11 cellular contexts compared by ENCODE assay signal in genomic region chr12:57852195-57852594, GRCh38. TPM values are rescaled to one million over a fixed set of nuclear protein-coding genes. Genes with fewer than 3 reads are reported as not detected.
DNase-seq lines count a peak whose midpoint lies in the region; ATAC-seq, FAIRE-seq and TF ChIP-seq lines count a peak whose summit lies in the region.
"Had no signal": no experiment of that assay in that cellular context is flagged by ENCODE, and none has a peak within 500 bp of the region (broad histone marks: within the 10 kb centered on the region; RNA-seq: fewer than 3 reads in every experiment).

No MANE protein-coding gene starts in this region.

- H3K23me2 ChIP-seq in H1 (ENCODE audit: low read depth, low read length) = peaks cover 8% of the 10 kb centered on the region; the same call in 1 of the 2 replicates

- WGBS in H1 (ENCODE audit: extremely low coverage in 1 of 2, insufficient coverage in 1 of 2, insufficient read length in 1 of 2, insufficient replicate concordance in 2 of 2, low coverage in 1 of 2, low lambda C conversion rate in 2 of 2, missing lambda C conversion rate in 1 of 2), 2 experiments = 21% methylated on average over 11 of the region's 11 CpGs; no CpG with 5 or more reads in 1 of the 2 experiments

- POLR2A ChIA-PET in H1 (lab: Charles Lee; ENCODE audit: partially characterized antibody) = interaction anchor here (0.8 to 29.9 kb wide), 9 partner anchors 3 to 80 kb away, joined by 3 to 722 read pairs (median 4); partner anchors contain the start of genes AVIL, CTDSP2, EEF1AKMT3 and METTL1

- peak overlapping the region; percentile 59 for H3K27ac Mint-ChIP-seq in stimulated activated naive B cell treated with anti-CD40 and anti-IgM and Interleukin-4, amounts not matched to agents 10 μg/mL and 1 μg/mL and 100 μg/mL, for 72 hours
- H3K27ac Mint-ChIP-seq: activated B cell treated with CpG ODN at 0.5 μM for 24 hours had no signal

- H3K9me3 ChIP-seq in SJCRH30 (replicated peaks) = peaks cover 14% of the 10 kb centered on the region
- no peaks in the 10 kb centered on the region for H3K9me3 ChIP-seq in H1 (ENCODE audit: insufficient read depth in 2 of 2, low read depth in 1 of 2, low read length in 1 of 2)
- no peaks in the 10 kb centered on the region for H3K9me3 ChIP-seq in lower lobe of right lung

- no peaks in the 10 kb centered on the region for H3K79me2 ChIP-seq in H1 (ENCODE audit: control insufficient read depth in 1 of 2, insufficient read depth in 2 of 2, low read length in 2 of 2)

- peak overlapping the region; percentile 64 for H2BK5ac ChIP-seq in H1 (ENCODE audit: low read depth, low read length)

- CTCF ChIA-PET in H1 (lab: Charles Lee; ENCODE audit: partially characterized antibody) = interaction anchor here (0.8 to 6.0 kb wide), 14 partner anchors 8 to 95 kb away, joined by 3 to 58 read pairs (median 8); no protein-coding TSS in a partner anchor

- no peak for TF ChIP-seq POLR2A in H1 (IDR thresholded peaks at IDR 0.05; ENCODE audit: control extremely low read depth in 1 of 2, low read depth in 2 of 2, low read length in 2 of 2)

- H2AFZ ChIP-seq in H1 (ENCODE audit: low read length) = peak overlapping the region; percentile 47; the same call in 1 of the 2 replicates

- ATAC-seq in lower lobe of right lung (peak; percentile 18 to 39), GM21825 (IDR thresholded peaks at IDR 0.05; ENCODE audit: unreplicated experiment) (no peak), GM18870 (IDR thresholded peaks at IDR 0.05; ENCODE audit: unreplicated experiment) (no peak), HG03175 (IDR thresholded peaks at IDR 0.05; ENCODE audit: unreplicated experiment) (no peak)
- no peak for ATAC-seq in stimulated activated naive B cell treated with anti-CD40 and anti-IgM and Interleukin-4, amounts not matched to agents 10 μg/mL and 1 μg/mL and 100 μg/mL, for 72 hours (replicated peaks)
- ATAC-seq in activated CD4-positive, CD25-positive, alpha-beta regulatory T cell treated with anti-CD3 and anti-CD28 coated beads, Interleukin-2, amount 50 U/mL, for 24 hours = no peak

- no peak for TF ChIP-seq RAD21 in H1 (IDR thresholded peaks at IDR 0.05 in 1 of 2, conservative IDR thresholded peaks at IDR 0.05 in 1 of 2; ENCODE audit: low read depth in 2 of 2, low read length in 2 of 2)

- peak overlapping the region; percentile 76 for H3K4ac ChIP-seq in H1 (replicated peaks; ENCODE audit: insufficient read length, low read depth, low read length)

- H3K9ac ChIP-seq in H1 (replicated peaks in 1 of 4; ENCODE audit: extremely low read depth in 1 of 4, low read depth in 3 of 4, low read length in 3 of 4) = peak overlapping the region in 1 of 4 experiments; percentile 9; a peak in 2 of 7 replicates

- FAIRE-seq in H1 (lab: Jason Lieb, UNC) = no peak
- FAIRE-seq: HTR-8/SVneo had no signal

- H3K14ac ChIP-seq in H1 (ENCODE audit: insufficient read length) = no peak overlapping the region

- H3K4me2 ChIP-seq in H1 (ENCODE audit: insufficient read depth in 1 of 2, low read depth in 2 of 2, low read length in 2 of 2) = peak overlapping the region; percentile 74 to 81

- H3K4me3 Mint-ChIP-seq in stimulated activated naive B cell treated with anti-CD40 and anti-IgM and Interleukin-4, amounts not matched to agents 10 μg/mL and 1 μg/mL and 100 μg/mL, for 72 hours = peak overlapping the region; percentile 59 to 76
- H3K4me3 Mint-ChIP-seq: activated B cell treated with CpG ODN at 0.5 μM for 24 hours had no signal

- H4K5ac ChIP-seq in H1 (ENCODE audit: insufficient read length, low read depth, low read length) = peak overlapping the region; percentile 49

- DNase-seq in SJCRH30 (no peak), H1 (ENCODE audit: low read depth in 1 of 2, low spot score in 2 of 2) (no peak), lower lobe of right lung (no peak)
- DNase-seq in stimulated activated naive B cell treated with anti-CD40 and anti-IgM and Interleukin-4, amounts not matched to agents 10 μg/mL and 1 μg/mL and 100 μg/mL, for 72 hours = no peak
- DNase-seq: activated B cell treated with CpG ODN at 0.5 μM for 24 hours; effector CD8-positive, alpha-beta T cell had no signal

- peak overlapping the region; percentile 16; the same call in 1 of the 2 replicates for H2AK5ac ChIP-seq in H1 (ENCODE audit: low read depth, low read length)

- 0 out of 2 replicates have a peak overlapping the region, but pooled peaks have one; percentile 44 for H2BK20ac ChIP-seq in H1 (ENCODE audit: low read length)

- H3K9me3 Mint-ChIP-seq in stimulated activated naive B cell treated with anti-CD40 and anti-IgM and Interleukin-4, amounts not matched to agents 10 μg/mL and 1 μg/mL and 100 μg/mL, for 72 hours = no peaks in the 10 kb centered on the region
- H3K9me3 Mint-ChIP-seq: activated B cell treated with CpG ODN at 0.5 μM for 24 hours had no signal

- no peak for TF ChIP-seq EP300 in H1 (IDR thresholded peaks at IDR 0.05; ENCODE audit: borderline replicate concordance in 1 of 2, low read depth in 2 of 2, low read length in 2 of 2)

- no peaks in the 10 kb centered on the region for H3K36me3 ChIP-seq in SJCRH30
- no peaks in the 10 kb centered on the region for H3K36me3 ChIP-seq in H1 (ENCODE audit: control insufficient read depth in 2 of 4, insufficient read depth in 4 of 4, low read length in 3 of 4)
- no peaks in the 10 kb centered on the region for H3K36me3 ChIP-seq in lower lobe of right lung

- peak overlapping the region; percentile 49 for H3K4me3 ChIP-seq in SJCRH30
- H3K4me3 ChIP-seq in H1 (ENCODE audit: extremely low read depth in 1 of 4, insufficient read depth in 2 of 4, low read depth in 3 of 4, low read length in 4 of 4) = peak overlapping the region; percentile 23 to 57 (median 44); a peak in 7 of 8 replicates
- peak overlapping the region; percentile 56 for H3K4me3 ChIP-seq in lower lobe of right lung

- no peak overlapping the region for H3K27ac ChIP-seq in SJCRH30
- peak overlapping the region; percentile 33; the same call in 1 of the 2 replicates for H3K27ac ChIP-seq in H1 (ENCODE audit: low read depth, low read length)
- H3K27ac ChIP-seq in lower lobe of right lung = peak overlapping the region; percentile 73

- no peaks in the 10 kb centered on the region for H4K20me1 ChIP-seq in H1 (replicated peaks in 1 of 2; ENCODE audit: control insufficient read depth in 1 of 2, insufficient read depth in 2 of 2, low read length in 2 of 2)

- peak overlapping the region; percentile 32 for H3K56ac ChIP-seq in H1 (replicated peaks; ENCODE audit: insufficient read length, low read depth, low read length)

- H3K23ac ChIP-seq in H1 (ENCODE audit: insufficient read length) = no peak overlapping the region

- no peaks in the 10 kb centered on the region for H3K79me1 ChIP-seq in H1 (ENCODE audit: low read depth, low read length)

- TF ChIP-seq CTCF in H1 (IDR thresholded peaks at IDR 0.05; ENCODE audit: control extremely low read depth in 1 of 3, insufficient read depth in 1 of 3, low read depth in 1 of 3, low read length in 3 of 3) (no peak), lower lobe of right lung (IDR thresholded peaks at IDR 0.05) (no peak)

- H4K8ac ChIP-seq in H1 (ENCODE audit: extremely low read depth, insufficient read depth, low read length) = peak overlapping the region; percentile 89; the same call in 1 of the 2 replicates

- peaks cover 24 to 45% of the 10 kb centered on the region in 2 donors for H3K4me1 Mint-ChIP-seq in stimulated activated naive B cell treated with anti-CD40 and anti-IgM and Interleukin-4, amounts not matched to agents 10 μg/mL and 1 μg/mL and 100 μg/mL, for 72 hours

- intact Hi-C loops in lower lobe of right lung (cut with DNase I) = no loop called here

- H3K18ac ChIP-seq in H1 (ENCODE audit: extremely low read depth, low read length) = peak overlapping the region; percentile 96

- H2BK15ac ChIP-seq in H1 (ENCODE audit: low read length) = peak overlapping the region; percentile 89; the same call in 1 of the 2 replicates

- H3K27me3 Mint-ChIP-seq in stimulated activated naive B cell treated with anti-CD40 and anti-IgM and Interleukin-4, amounts not matched to agents 10 μg/mL and 1 μg/mL and 100 μg/mL, for 72 hours = peaks cover 29 to 47% of the 10 kb centered on the region in 2 donors

- H3K4me1 ChIP-seq in SJCRH30 (peaks cover 11% of the 10 kb centered on the region), H1 (replicated peaks in 1 of 4; ENCODE audit: control insufficient read depth in 3 of 4, insufficient read depth in 4 of 4, low read length in 3 of 4) (peaks cover 15 to 31% (median 23%) of the 10 kb centered on the region in 4 experiments), lower lobe of right lung (peaks cover 38% of the 10 kb centered on the region)

- peak overlapping the region; percentile 29 for H2BK120ac ChIP-seq in H1 (replicated peaks; ENCODE audit: low read depth, low read length)

- H3K36me3 Mint-ChIP-seq in stimulated activated naive B cell treated with anti-CD40 and anti-IgM and Interleukin-4, amounts not matched to agents 10 μg/mL and 1 μg/mL and 100 μg/mL, for 72 hours = no peaks in the 10 kb centered on the region

- H3K27me3 ChIP-seq in SJCRH30 (peaks cover 86% of the 10 kb centered on the region), H1 (replicated peaks in 1 of 4; ENCODE audit: control insufficient read depth in 3 of 4, extremely low read depth in 1 of 4, insufficient read depth in 3 of 4, low read length in 3 of 4) (peaks cover 0 to 3% (median 1%) of the 10 kb centered on the region in 4 experiments; a peak in 2 of 7 replicates), lower lobe of right lung (ENCODE audit: low read depth) (no peaks in the 10 kb centered on the region)

- peak overlapping the region; percentile 76 for H4K91ac ChIP-seq in H1 (replicated peaks; ENCODE audit: insufficient read length, low read length)

- H2BK12ac ChIP-seq in H1 (ENCODE audit: low read depth, low read length) = peak overlapping the region; percentile 5

RNA-seq across cellular contexts. Expression of gene CTDSP2, which starts 5.7 kb away (rescaled TPM):
- 803 and 887 TPM in 2 replicates for total RNA-seq in SJCRH30 (2014; rRNA removed; shearing (Covaris generic))
- total RNA-seq in H1 (2021; fragmentation: NEBNext Ultra II Directional; extraction: Animal tissue kit (Norgen Biotek cat#: 25700)) = 91.7 and 93.7 TPM in 2 replicates
- polyA plus RNA-seq in H1 (2011; rRNA removed) = 71.3 and 129 TPM in 2 replicates
- polyA plus RNA-seq in H1 (2011; cell fraction: cytosol; rRNA removed) = 115 TPM
- polyA plus RNA-seq in H1 (2011; cell fraction: nucleus; rRNA removed) = 118 TPM
- polyA plus RNA-seq in H1 (2012, experiment 1 of 2) = 72.3 to 87.9 TPM (median 83.7 TPM) in 4 replicates
- 64.0 TPM for polyA plus RNA-seq in H1 (2012, experiment 2 of 2)
- polyA plus RNA-seq in H1 (2013, experiment 1 of 2) = 41.6 TPM
- 42.0 TPM for polyA plus RNA-seq in H1 (2013, experiment 2 of 2)
- 144 and 145 TPM in 2 replicates for polyA minus RNA-seq in H1 (2011; rRNA and poly(A)+ RNA removed)
- 75.4 TPM for polyA minus RNA-seq in H1 (2011; cell fraction: cytosol; rRNA and poly(A)+ RNA removed)
- polyA minus RNA-seq in H1 (2011; cell fraction: nucleus; rRNA and poly(A)+ RNA removed) = 79.4 TPM
- total RNA-seq in lower lobe of right lung = 220 TPM

RNA-seq across cellular contexts. Expression of gene AVIL, which starts 33.7 kb away (rescaled TPM):
- 107 and 111 TPM in 2 replicates for total RNA-seq in SJCRH30 (2014; rRNA removed; shearing (Covaris generic))
- 0.39 and 1.1 TPM in 2 replicates for total RNA-seq in H1 (2021; fragmentation: NEBNext Ultra II Directional; extraction: Animal tissue kit (Norgen Biotek cat#: 25700))
- 0.06 and 0.11 TPM in 2 replicates for polyA plus RNA-seq in H1 (2011; rRNA removed)
- 0.25 TPM for polyA plus RNA-seq in H1 (2011; cell fraction: cytosol; rRNA removed)
- polyA plus RNA-seq in H1 (2011; cell fraction: nucleus; rRNA removed) = 0.70 TPM
- 0.56 to 1.3 TPM (median 0.96 TPM) in 4 replicates for polyA plus RNA-seq in H1 (2012, experiment 1 of 2)
- 0.17 TPM for polyA plus RNA-seq in H1 (2012, experiment 2 of 2)
- polyA plus RNA-seq in H1 (2013, experiment 1 of 2) = 0.24 TPM
- polyA plus RNA-seq in H1 (2013, experiment 2 of 2) = 0.15 TPM
- polyA minus RNA-seq in H1 (2011; rRNA and poly(A)+ RNA removed) = 0.22 and 0.32 TPM in 2 replicates
- polyA minus RNA-seq in H1 (2011; cell fraction: cytosol; rRNA and poly(A)+ RNA removed) = not detected
- 0.90 TPM for polyA minus RNA-seq in H1 (2011; cell fraction: nucleus; rRNA and poly(A)+ RNA removed)
- 10.8 TPM for total RNA-seq in lower lobe of right lung

Comparison
In these comparisons a context has a peak if more than half of its experiments do, and no peak if none do; other contexts are left out.
1. ATAC-seq: peak in lower lobe of right lung (2 of 2); none in stimulated activated naive B cell treated with anti-CD40 and anti-IgM and Interleukin-4, amounts not matched to agents 10 μg/mL and 1 μg/mL and 100 μg/mL, for 72 hours (0 of 2), GM21825 (single experiment), activated CD4-positive, CD25-positive, alpha-beta regulatory T cell treated with anti-CD3 and anti-CD28 coated beads, Interleukin-2, amount 50 U/mL, for 24 hours (0 of 2), GM18870 (single experiment) and HG03175 (single experiment).
2. Peak in every context shown above with its lines, with median percentiles within 50 percentile points of each other: H3K4me3 ChIP-seq.